ENCODE assay signal across 11 cellular contexts in genomic region chr16:49427771-49428170, GRCh38. TPM values are rescaled to one million over a fixed set of nuclear protein-coding genes. Genes with fewer than 3 reads are reported as not detected.
"Had no signal": no experiment of that assay in that cellular context is flagged by ENCODE, and none has a peak within 500 bp of the region (broad histone marks: within the 10 kb centered on the region; RNA-seq: fewer than 3 reads in every experiment).

No MANE protein-coding gene starts in this region.

- H3K4me1 Mint-ChIP-seq: IgD-negative memory B cell had no signal

- H3K36me3 Mint-ChIP-seq: IgD-negative memory B cell had no signal

- H3K36me3 ChIP-seq: HAP-1 had no signal

- H3K4me3 ChIP-seq: GM23248, HAP-1 had no signal

- DNase-seq: GM23248, GOT3, H7, HFFc6 had no signal

- H2AFZ ChIP-seq: GM23248 had no signal

- H3K27ac ChIP-seq: GM23248, HL-60 had no signal

- H3K9ac ChIP-seq: GM23248 had no signal

- H3K9me3 ChIP-seq: HAP-1 had no signal

- H3K4me3 Mint-ChIP-seq: HFFc6, IgD-negative memory B cell had no signal

- H3K27me3 Mint-ChIP-seq: IgD-negative memory B cell had no signal

- ATAC-seq: HCT116, HepG2 had no signal

- H3K4me1 ChIP-seq: HAP-1 had no signal

- H3K27ac Mint-ChIP-seq: HFFc6, IgD-negative memory B cell had no signal

RNA-seq across cellular contexts. Expression of gene C16orf78, which starts 54.2 kb away (rescaled TPM):
- total RNA-seq: GM23248, H4, H7, HepG2, HFFc6, HT1080 had no signal
- polyA plus RNA-seq: GM23248, HepG2, IgD-negative memory B cell had no signal
